Comparison of ENCODE assay signal across 24 cellular contexts in the genomic region with DNA sequence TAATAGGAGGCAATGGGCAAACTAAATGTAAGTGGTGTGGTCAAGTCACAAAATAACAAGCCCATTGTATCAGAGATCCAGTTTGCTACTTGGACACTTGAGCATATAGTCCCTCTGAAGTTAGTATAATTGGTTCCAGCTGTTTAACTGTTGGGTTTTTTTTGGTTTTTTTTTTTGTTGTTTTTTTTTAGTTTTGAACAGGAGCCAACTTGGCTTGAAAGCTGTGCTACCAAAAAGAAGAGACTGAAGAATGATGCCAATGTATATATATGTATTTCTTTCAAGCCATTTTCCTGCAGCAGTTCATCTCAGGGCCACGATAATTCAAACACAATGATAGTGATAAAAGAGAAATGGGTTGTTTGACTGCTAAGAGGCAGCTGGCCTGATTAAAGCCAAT.
DNase-seq lines count a peak whose midpoint lies in the region; ATAC-seq and TF ChIP-seq lines count a peak whose summit lies in the region.
"Had no signal": no experiment of that assay in that cellular context is flagged by ENCODE, and none has a peak within 500 bp of the region (broad histone marks: within the 10 kb centered on the region; RNA-seq: fewer than 3 reads in every experiment).

No MANE protein-coding gene starts in this region.

- peak overlapping the region; percentile 68 to 92 (median 86) for H3K27ac Mint-ChIP-seq in nephron
- H3K27ac Mint-ChIP-seq: activated B cell treated with CpG ODN at 0.5 μM for 24 hours; activated CD8-positive, alpha-beta T cell treated with anti-CD3 and anti-CD28 coated beads, Interleukin-2, amount 10 ng/mL, durations not matched to agents 7 days and 5 days; activated naive CD8-positive, alpha-beta T cell treated with anti-CD3 and anti-CD28 coated beads for 36 hours; activated T-cell treated with anti-CD3 and anti-CD28 coated beads, Interleukin-2, amount 50 U/mL, for 72 hours; H9; T-helper 17 cell had no signal

- H3K36me3 Mint-ChIP-seq in nephron (ENCODE audit: low read depth), result no peaks in the 10 kb centered on the region
- H3K36me3 Mint-ChIP-seq: activated naive CD8-positive, alpha-beta T cell treated with anti-CD3 and anti-CD28 coated beads for 36 hours had no signal

- no peak for ATAC-seq in HG03159 (IDR thresholded peaks at IDR 0.05; ENCODE audit: unreplicated experiment)
- ATAC-seq: activated CD8-positive, alpha-beta T cell treated with anti-CD3 and anti-CD28 coated beads, Interleukin-2, amount 10 ng/mL, durations not matched to agents 7 days and 5 days; activated T-cell treated with anti-CD3 and anti-CD28 coated beads, Interleukin-2, amount 50 U/mL, for 72 hours; GM12878; K562; T-helper 17 cell had no signal

- H3K27me3 Mint-ChIP-seq in nephron (ENCODE audit: low read depth), result no peaks in the 10 kb centered on the region
- H3K27me3 Mint-ChIP-seq: activated B cell treated with CpG ODN at 0.5 μM for 24 hours; activated naive CD8-positive, alpha-beta T cell treated with anti-CD3 and anti-CD28 coated beads for 36 hours; T-helper 17 cell had no signal

- H3K4me3 Mint-ChIP-seq in nephron, result no peak overlapping the region
- H3K4me3 Mint-ChIP-seq: activated B cell treated with CpG ODN at 0.5 μM for 24 hours; activated CD8-positive, alpha-beta T cell treated with anti-CD3 and anti-CD28 coated beads, Interleukin-2, amount 10 ng/mL, durations not matched to agents 7 days and 5 days; activated naive CD8-positive, alpha-beta T cell treated with anti-CD3 and anti-CD28 coated beads for 36 hours; activated T-cell treated with anti-CD3 and anti-CD28 coated beads, Interleukin-2, amount 50 U/mL, for 72 hours; H9; T-helper 17 cell had no signal

- TF ChIP-seq CTCF in nephron (IDR thresholded peaks at IDR 0.05; ENCODE audit: unreplicated experiment in 3 of 3), result no peak

- DNase-seq in NCI-H146 (lab: John Stamatoyannopoulos, UW) (peak; percentile 8), NCI-H146 treated with DMSO at 0.1 percent for 48 hours (lab: John Stamatoyannopoulos, UW; ENCODE audit: unreplicated experiment) (no peak), NCI-H69 (lab: John Stamatoyannopoulos, UW) (peak; percentile 68), dedifferentiated amniotic fluid mesenchymal stem cell (ENCODE audit: extremely low spot score) (peak; percentile 37), amygdala (lab: John Stamatoyannopoulos, UW) (no peak), erythroblast (lab: John Stamatoyannopoulos, UW) (no peak)
- DNase-seq: 8988T; activated B cell treated with CpG ODN at 0.5 μM for 24 hours; activated CD8-positive, alpha-beta T cell treated with anti-CD3 and anti-CD28 coated beads, Interleukin-2, amount 10 ng/mL, durations not matched to agents 7 days and 5 days; activated naive CD8-positive, alpha-beta T cell treated with anti-CD3 and anti-CD28 coated beads for 36 hours; activated T-cell treated with anti-CD3 and anti-CD28 coated beads, Interleukin-2, amount 50 U/mL, for 72 hours; GF-D8; H9; midbrain; MV-4-11; NCI-H226; SHP77; stimulated activated naive CD4-positive, alpha-beta T cell treated with Interleukin-2 at 50 U/mL for 16 hours; T-helper 17 cell; transverse colon had no signal

- TF ChIP-seq POLR2A in erythroblast (IDR thresholded peaks at IDR 0.05; ENCODE audit: low read length), result no peak

- H3K4me1 Mint-ChIP-seq in nephron, result peaks cover 30% of the 10 kb centered on the region
- H3K4me1 Mint-ChIP-seq: activated B cell treated with CpG ODN at 0.5 μM for 24 hours; activated naive CD8-positive, alpha-beta T cell treated with anti-CD3 and anti-CD28 coated beads for 36 hours; H9; T-helper 17 cell had no signal

- H3K9me3 Mint-ChIP-seq in nephron, result no peaks in the 10 kb centered on the region
- H3K9me3 Mint-ChIP-seq: H9 had no signal

Comparison
In these comparisons a context has a peak if more than half of its experiments do, and no peak if none do; other contexts are left out.
1. DNase-seq: peak in NCI-H146 (single experiment), NCI-H69 (single experiment) and dedifferentiated amniotic fluid mesenchymal stem cell (single experiment); none in NCI-H146 treated with DMSO at 0.1 percent for 48 hours (single experiment), amygdala (0 of 56) and erythroblast (0 of 2).